ENCODE assay signal across 8 cellular contexts in genomic region chr20:653110-653589, GRCh38. TPM values are rescaled to one million over a fixed set of nuclear protein-coding genes. Genes with fewer than 3 reads are reported as not detected.
A peak's percentile ranks its signal among the peaks of the same experiment; 100 is the strongest.
DNase-seq lines count a peak whose midpoint lies in the region; ATAC-seq, FAIRE-seq and TF ChIP-seq lines count a peak whose summit lies in the region.

TSS of gene SRXN1 (minus strand) at chr20:653200. CDS start at chr20:653185, 15 bp downstream.

- H3K4me3 Mint-ChIP-seq in dendritic cell treated with granulocyte-macrophage colony-stimulating factor and Interleukin-4, amounts not matched to agents 40 ng/mL and 50 ng/mL, for 4 days = peak within 1 kb of the TSS; percentile 88

- intact Hi-C loops in dendritic cell treated with granulocyte-macrophage colony-stimulating factor and Interleukin-4, amounts not matched to agents 40 ng/mL and 50 ng/mL, for 4 days (cut with micrococcal nuclease) = loop anchor here (2.0 to 5.0 kb wide), 3 partner anchors 14 to 179 kb away; partner anchors contain the start of gene FAM110A

- WGBS in A549 (ENCODE audit: missing lambda C conversion rate) = no CpG with 5 or more reads among the region's 74 CpGs
- 1% methylated on average over 74 of the region's 74 CpGs for WGBS in liver

- CTCF ChIA-PET in A549 (lab: Yijun Ruan, JAX) = interaction anchor here (0.9 to 4.2 kb wide), 9 partner anchors 10 to 765 kb away, joined by 3 to 33 read pairs (median 4); partner anchors contain the start of gene SCRT2

- TF ChIP-seq CTCF in A549 (IDR thresholded peaks at IDR 0.05) = peak; percentile 93
- TF ChIP-seq CTCF in liver (IDR thresholded peaks at IDR 0.05; ENCODE audit: low read depth, low read length, missing input control) = peak; percentile 50

- peak within 1 kb of the TSS; percentile 90 for H3K27ac Mint-ChIP-seq in dendritic cell treated with granulocyte-macrophage colony-stimulating factor and Interleukin-4, amounts not matched to agents 40 ng/mL and 50 ng/mL, for 4 days

- ATAC-seq in A549 (peak; percentile 83 to 86), GM18498 (IDR thresholded peaks at IDR 0.05; ENCODE audit: unreplicated experiment) (peak; percentile 86), HG02943 (IDR thresholded peaks at IDR 0.05; ENCODE audit: low read depth, unreplicated experiment) (peak; percentile 77)

- DNase-seq in A549 (ENCODE audit: low read depth in 1 of 2, low spot score in 1 of 2) (peak; percentile 93 to 98), NCI-H226 (peak; percentile 75)
- peak; percentile 73 for DNase-seq in activated CD4-positive, alpha-beta T cell treated with anti-CD3 and anti-CD28 coated beads, Interleukin-2, amount 50 U/mL, for 1 hour
- DNase-seq in stimulated activated CD4-positive, alpha-beta T cell treated with anti-CD3 and anti-CD28 coated beads, Interleukin-4, amount 100 ng/mL, for 1 hour = peak; percentile 87

- FAIRE-seq in A549 (lab: Jason Lieb, UNC) = no peak

- H3K4me1 Mint-ChIP-seq in dendritic cell treated with granulocyte-macrophage colony-stimulating factor and Interleukin-4, amounts not matched to agents 40 ng/mL and 50 ng/mL, for 4 days (ENCODE audit: low read depth) = peaks cover 88% of the 10 kb centered on the region

- H3K36me3 Mint-ChIP-seq in dendritic cell treated with granulocyte-macrophage colony-stimulating factor and Interleukin-4, amounts not matched to agents 40 ng/mL and 50 ng/mL, for 4 days (ENCODE audit: low read depth) = peaks cover 42% of the 10 kb centered on the region

- TF ChIP-seq EP300 in A549 (IDR thresholded peaks at IDR 0.05) = peak; percentile 52 to 81; a peak in 3 of 5 replicates

- POLR2A ChIA-PET in A549 (lab: Yijun Ruan, JAX) = interaction anchor here (1.4 kb wide), 1 partner anchor 14 kb away, joined by 4 read pairs; no protein-coding TSS in a partner anchor

- H3K36me3 ChIP-seq in liver (ENCODE audit: control insufficient read depth in 4 of 4, insufficient read depth in 3 of 4, low read depth in 1 of 4, low read length in 3 of 4) = peaks cover 4 to 6% (median 5%) of the 10 kb centered on the region in 4 donors

- H3K9me3 Mint-ChIP-seq in dendritic cell treated with granulocyte-macrophage colony-stimulating factor and Interleukin-4, amounts not matched to agents 40 ng/mL and 50 ng/mL, for 4 days = no peaks in the 10 kb centered on the region

- TF ChIP-seq POLR2A in A549 (IDR thresholded peaks at IDR 0.05; ENCODE audit: low read length) = peak; percentile 93

- H3K27me3 ChIP-seq in liver (ENCODE audit: control insufficient read depth in 4 of 4, insufficient read depth in 4 of 4, low read length in 3 of 4) = no peaks in the 10 kb centered on the region

- TF ChIP-seq RAD21 in A549 (conservative IDR thresholded peaks at IDR 0.05 in 1 of 2, IDR thresholded peaks at IDR 0.05 in 1 of 2) (peak; percentile 58 to 80), liver (IDR thresholded peaks at IDR 0.05) (no peak)

- H3K27me3 Mint-ChIP-seq in dendritic cell treated with granulocyte-macrophage colony-stimulating factor and Interleukin-4, amounts not matched to agents 40 ng/mL and 50 ng/mL, for 4 days = no peaks in the 10 kb centered on the region

- H3K9me3 ChIP-seq in A549 (0 out of 3 replicates have a peak, but pooled peaks cover under 1% of the 10 kb centered on the region), liver (ENCODE audit: control insufficient read depth in 4 of 4, low read length in 3 of 4) (no peaks in the 10 kb centered on the region)

- peak within 1 kb of the TSS; percentile 81 for H3K4me2 ChIP-seq in A549

- H3K4me3 ChIP-seq in A549 (peak within 1 kb of the TSS; percentile 87), liver (ENCODE audit: low read depth in 1 of 3, low read length in 3 of 3) (peak within 1 kb of the TSS; percentile 83 to 86 (median 85))

- H3K27ac ChIP-seq in A549 (peak within 1 kb of the TSS; percentile 98), liver (ENCODE audit: low read depth in 1 of 2, low read length in 2 of 2) (peak within 1 kb of the TSS; percentile 57 to 81)

- H3K4me1 ChIP-seq in A549 = peaks cover 29% of the 10 kb centered on the region
- peaks cover 5 to 20% (median 11%) of the 10 kb centered on the region in 4 donors for H3K4me1 ChIP-seq in liver (ENCODE audit: control insufficient read depth in 4 of 4, insufficient read depth in 4 of 4, low read length in 3 of 4)

- peak within 1 kb of the TSS; percentile 78 to 88 for H3K9ac ChIP-seq in liver (ENCODE audit: low read depth in 1 of 2, low read length in 2 of 2)

TF ChIP-seq in A549, 52 proteins besides CTCF, POLR2A, EP300 and RAD21 (continues in another document):
- TF ChIP-seq, protein P1, sequence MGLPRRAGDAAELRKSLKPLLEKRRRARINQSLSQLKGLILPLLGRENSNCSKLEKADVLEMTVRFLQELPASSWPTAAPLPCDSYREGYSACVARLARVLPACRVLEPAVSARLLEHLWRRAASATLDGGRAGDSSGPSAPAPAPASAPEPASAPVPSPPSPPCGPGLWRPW (IDR thresholded peaks at IDR 0.05) = no peak
- TF ChIP-seq RFX5 (IDR thresholded peaks at IDR 0.05) (no peak), PBX3 (IDR thresholded peaks at IDR 0.05) (no peak; the same call in 1 of the 2 replicates), ATOH8 (CRISPR knock-in tag; IDR thresholded peaks at IDR 0.05; ENCODE audit: low read depth) (peak; percentile 61; the same call in 1 of the 2 replicates), NFE2L2 (conservative IDR thresholded peaks at IDR 0.05; ENCODE audit: low read length) (peak; percentile 94), POLR2AphosphoS2 (conservative IDR thresholded peaks at IDR 0.05; ENCODE audit: low read length) (no peak), SMC3 (IDR thresholded peaks at IDR 0.05) (peak; percentile 91), FOSL2 (IDR thresholded peaks at IDR 0.05) (peak; percentile 72), FOSL2 (CRISPR knock-in tag; IDR thresholded peaks at IDR 0.05) (peak; percentile 91), RARB (CRISPR knock-in tag; IDR thresholded peaks at IDR 0.05) (no peak), TP53 (CRISPR knock-in tag; IDR thresholded peaks at IDR 0.05) (0 out of 2 replicates have a peak, but pooled peaks have one; percentile 26), GATA3 (IDR thresholded peaks at IDR 0.05; ENCODE audit: borderline replicate concordance) (peak; percentile 73)

TF ChIP-seq in liver, 16 proteins besides CTCF, POLR2A, EP300 and RAD21:
- TF ChIP-seq MAX (IDR thresholded peaks at IDR 0.05) = no peak
- TF ChIP-seq, protein P2, sequence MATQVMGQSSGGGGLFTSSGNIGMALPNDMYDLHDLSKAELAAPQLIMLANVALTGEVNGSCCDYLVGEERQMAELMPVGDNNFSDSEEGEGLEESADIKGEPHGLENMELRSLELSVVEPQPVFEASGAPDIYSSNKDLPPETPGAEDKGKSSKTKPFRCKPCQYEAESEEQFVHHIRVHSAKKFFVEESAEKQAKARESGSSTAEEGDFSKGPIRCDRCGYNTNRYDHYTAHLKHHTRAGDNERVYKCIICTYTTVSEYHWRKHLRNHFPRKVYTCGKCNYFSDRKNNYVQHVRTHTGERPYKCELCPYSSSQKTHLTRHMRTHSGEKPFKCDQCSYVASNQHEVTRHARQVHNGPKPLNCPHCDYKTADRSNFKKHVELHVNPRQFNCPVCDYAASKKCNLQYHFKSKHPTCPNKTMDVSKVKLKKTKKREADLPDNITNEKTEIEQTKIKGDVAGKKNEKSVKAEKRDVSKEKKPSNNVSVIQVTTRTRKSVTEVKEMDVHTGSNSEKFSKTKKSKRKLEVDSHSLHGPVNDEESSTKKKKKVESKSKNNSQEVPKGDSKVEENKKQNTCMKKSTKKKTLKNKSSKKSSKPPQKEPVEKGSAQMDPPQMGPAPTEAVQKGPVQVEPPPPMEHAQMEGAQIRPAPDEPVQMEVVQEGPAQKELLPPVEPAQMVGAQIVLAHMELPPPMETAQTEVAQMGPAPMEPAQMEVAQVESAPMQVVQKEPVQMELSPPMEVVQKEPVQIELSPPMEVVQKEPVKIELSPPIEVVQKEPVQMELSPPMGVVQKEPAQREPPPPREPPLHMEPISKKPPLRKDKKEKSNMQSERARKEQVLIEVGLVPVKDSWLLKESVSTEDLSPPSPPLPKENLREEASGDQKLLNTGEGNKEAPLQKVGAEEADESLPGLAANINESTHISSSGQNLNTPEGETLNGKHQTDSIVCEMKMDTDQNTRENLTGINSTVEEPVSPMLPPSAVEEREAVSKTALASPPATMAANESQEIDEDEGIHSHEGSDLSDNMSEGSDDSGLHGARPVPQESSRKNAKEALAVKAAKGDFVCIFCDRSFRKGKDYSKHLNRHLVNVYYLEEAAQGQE (IDR thresholded peaks at IDR 0.05) = no peak
- TF ChIP-seq GABPA (IDR thresholded peaks at IDR 0.05 in 1 of 2, conservative IDR thresholded peaks at IDR 0.05 in 1 of 2) = no peak
- TF ChIP-seq FOXA1 (IDR thresholded peaks at IDR 0.05) = no peak
- peak in 1 of 2 donors; percentile 53 for TF ChIP-seq EGR1 (IDR thresholded peaks at IDR 0.05; ENCODE audit: low read depth in 2 of 2)

RNA-seq across cellular contexts. Expression of gene SRXN1, which starts in this region (rescaled TPM):
- polyA plus RNA-seq in A549 (2011; rRNA removed) (262 and 302 TPM in 2 replicates), A549 (2017; fragmentation: RNase III; extraction: RNeasy Plus Mini Kit Qiagen cat#74134 plus additional on column Dnase treatment) (170 to 213 TPM (median 183 TPM) in 3 replicates), liver (10 to 100 TPM; 14.3 to 60.2 TPM)
- polyA plus RNA-seq in A549 (2012; cell fraction: cytosol; rRNA removed) = 197 and 269 TPM in 2 replicates
- 111 and 130 TPM in 2 replicates for polyA plus RNA-seq in A549 (2012; cell fraction: nucleus; rRNA removed)
- 187 and 193 TPM in 2 replicates for polyA minus RNA-seq in A549 (2011; rRNA and poly(A)+ RNA removed)
- total RNA-seq in liver = 10 to 100 TPM; 22.8 to 26.8 TPM

Comparison
In these comparisons a context has a peak if more than half of its experiments do, and no peak if none do; other contexts are left out.
1. Peak in every context shown above with its lines: DNase-seq, ATAC-seq, H3K4me3 ChIP-seq and H3K27ac ChIP-seq.